Comparison of ENCODE assay signal across 11 cellular contexts in genomic region chr13:48125794-48126228, GRCh38. TPM values are rescaled to one million over a fixed set of nuclear protein-coding genes. Genes with fewer than 3 reads are reported as not detected.
DNase-seq lines count a peak whose midpoint lies in the region; ATAC-seq, FAIRE-seq and TF ChIP-seq lines count a peak whose summit lies in the region.
"Had no signal": no experiment of that assay in that cellular context is flagged by ENCODE, and none has a peak within 500 bp of the region (broad histone marks: within the 10 kb centered on the region; RNA-seq: fewer than 3 reads in every experiment).

No MANE protein-coding gene starts in this region.

- ATAC-seq in GM18873 (IDR thresholded peaks at IDR 0.05; ENCODE audit: low FRiP score, unreplicated experiment): no peak
- ATAC-seq: GM12878 had no signal

- no peak for TF ChIP-seq POLR2A in GM12892 (IDR thresholded peaks at IDR 0.05; ENCODE audit: low read depth, low read length)

- DNase-seq in EH (ENCODE audit: low read depth) (peak; percentile 58), choroid plexus epithelial cell (ENCODE audit: low read depth) (peak; percentile 71), kidney (no peak), renal cortical epithelial cell (ENCODE audit: low read depth) (peak; percentile 72), GM12892 (ENCODE audit: insufficient read length) (no peak), NCI-H510A treated with DMSO at 0.1 percent for 48 hours (lab: John Stamatoyannopoulos, UW) (no peak)
- DNase-seq in stimulated activated naive CD4-positive, alpha-beta T cell treated with Interleukin-2 at 50 U/mL for 16 hours (lab: John Stamatoyannopoulos, UW): no peak

- H3K9ac ChIP-seq in kidney (ENCODE audit: low read length in 2 of 2): peak overlapping the region in 1 of 2 donors; percentile 46
- H3K9ac ChIP-seq: BLaER1 treated with 17β-estradiol and CSF1 and Interleukin-3, amounts not matched to agents 10 nM and 100 nM had no signal

- no peak overlapping the region for H3K4me3 ChIP-seq in choroid plexus epithelial cell (ENCODE audit: low read depth, low read length)
- H3K4me3 ChIP-seq in kidney (ENCODE audit: low read length in 2 of 2): peak overlapping the region; percentile 44 to 55
- H3K4me3 ChIP-seq: BLaER1 treated with 17β-estradiol and CSF1 and Interleukin-3, amounts not matched to agents 10 nM and 100 nM; GM12878 had no signal

- no peak for TF ChIP-seq CTCF in choroid plexus epithelial cell (conservative IDR thresholded peaks at IDR 0.05; ENCODE audit: low read depth, low read length)
- no peak for TF ChIP-seq CTCF in kidney (IDR thresholded peaks at IDR 0.05; ENCODE audit: borderline replicate concordance, extremely low read depth, insufficient read depth)

- intact Hi-C loops in kidney (cut with DNase I): no loop called here

- peaks cover 30 to 40% of the 10 kb centered on the region in 2 donors for H3K4me1 ChIP-seq in kidney (ENCODE audit: control insufficient read depth in 1 of 2, insufficient read depth in 1 of 2, low read depth in 1 of 2, low read length in 2 of 2)

- peak overlapping the region; percentile 90 to 93 for H3K27ac ChIP-seq in kidney (ENCODE audit: low read depth in 2 of 2, low read length in 2 of 2)
- H3K27ac ChIP-seq: BLaER1 treated with 17β-estradiol and CSF1 and Interleukin-3, amounts not matched to agents 10 nM and 100 nM; VCaP had no signal

- H3K9me3 ChIP-seq in kidney (ENCODE audit: control insufficient read depth in 1 of 2, low read length in 2 of 2): no peaks in the 10 kb centered on the region
- H3K9me3 ChIP-seq: BLaER1 treated with 17β-estradiol and CSF1 and Interleukin-3, amounts not matched to agents 10 nM and 100 nM had no signal

- H3K36me3 ChIP-seq in kidney (ENCODE audit: control insufficient read depth in 1 of 2, insufficient read depth in 2 of 2, low read length in 2 of 2): no peaks in the 10 kb centered on the region
- H3K36me3 ChIP-seq: BLaER1 treated with 17β-estradiol and CSF1 and Interleukin-3, amounts not matched to agents 10 nM and 100 nM had no signal

- peak; percentile 67 for FAIRE-seq in kidney (lab: Jason Lieb, UNC)
- no peak for FAIRE-seq in GM12892 (lab: Jason Lieb, UNC)
- FAIRE-seq: GM12878 had no signal

RNA-seq across cellular contexts. Expression of gene MED4, which starts 30.9 kb away (rescaled TPM):
- total RNA-seq in kidney (50.8 TPM), renal cortical epithelial cell (25.7 and 46.6 TPM in 2 replicates)
- polyA plus RNA-seq in kidney (ENCODE audit: insufficient read depth, low read depth, low replicate concordance): 54.3 TPM
- 52.6 TPM for polyA plus RNA-seq in GM12892 (2012; ENCODE audit: missing spikeins)

Comparison
In these comparisons a context has a peak if more than half of its experiments do, and no peak if none do; other contexts are left out.
1. DNase-seq: peak in EH (single experiment), choroid plexus epithelial cell (single experiment) and renal cortical epithelial cell (single experiment); none in kidney (single experiment), GM12892 (single experiment), stimulated activated naive CD4-positive, alpha-beta T cell treated with Interleukin-2 at 50 U/mL for 16 hours (single experiment) and NCI-H510A treated with DMSO at 0.1 percent for 48 hours (single experiment).